ENCODE assay signal across 19 cellular contexts in genomic region chr3:58158427-58159153, GRCh38. TPM values are rescaled to one million over a fixed set of nuclear protein-coding genes. Genes with fewer than 3 reads are reported as not detected.
"Had no signal": no experiment of that assay in that cellular context is flagged by ENCODE, and none has a peak within 500 bp of the region (broad histone marks: within the 10 kb centered on the region; RNA-seq: fewer than 3 reads in every experiment).

No MANE protein-coding gene starts in this region.

- H3K27me3 Mint-ChIP-seq: activated CD4-positive, alpha-beta memory T cell treated with anti-CD3 and anti-CD28 coated beads, Interleukin-2, amount 10 ng/mL, durations not matched to agents 7 days and 5 days; activated CD4-positive, alpha-beta T cell treated with anti-CD3 and anti-CD28 coated beads, Interleukin-2, amount 10 ng/mL, durations not matched to agents 24 days and 14 days; activated naive CD4-positive, alpha-beta T cell treated with anti-CD3 and anti-CD28 coated beads, Interleukin-2, amount 10 ng/mL, durations not matched to agents 7 days and 5 days; brain; naive thymus-derived CD8-positive, alpha-beta T cell had no signal

- H3K4me3 Mint-ChIP-seq: activated CD4-positive, alpha-beta memory T cell treated with anti-CD3 and anti-CD28 coated beads, Interleukin-2, amount 10 ng/mL, durations not matched to agents 7 days and 5 days; activated CD4-positive, alpha-beta T cell treated with anti-CD3 and anti-CD28 coated beads, Interleukin-2, amount 10 ng/mL, durations not matched to agents 24 days and 14 days; activated naive CD4-positive, alpha-beta T cell treated with anti-CD3 and anti-CD28 coated beads, Interleukin-2, amount 10 ng/mL, durations not matched to agents 7 days and 5 days; naive thymus-derived CD8-positive, alpha-beta T cell had no signal

- H3K9me3 ChIP-seq: gastrocnemius medialis, lower lobe of right lung, tibial artery had no signal

- H3K4me1 Mint-ChIP-seq: activated CD4-positive, alpha-beta T cell treated with anti-CD3 and anti-CD28 coated beads, Interleukin-2, amount 10 ng/mL, durations not matched to agents 24 days and 14 days had no signal

- H3K27me3 ChIP-seq: gastrocnemius medialis, heart left ventricle, tibial artery had no signal

- H3K9me3 Mint-ChIP-seq: activated CD4-positive, alpha-beta memory T cell treated with anti-CD3 and anti-CD28 coated beads, Interleukin-2, amount 10 ng/mL, durations not matched to agents 7 days and 5 days; activated CD4-positive, alpha-beta T cell treated with anti-CD3 and anti-CD28 coated beads, Interleukin-2, amount 10 ng/mL, durations not matched to agents 24 days and 14 days; activated naive CD4-positive, alpha-beta T cell treated with anti-CD3 and anti-CD28 coated beads, Interleukin-2, amount 10 ng/mL, durations not matched to agents 7 days and 5 days; naive thymus-derived CD8-positive, alpha-beta T cell had no signal

- H3K4me1 ChIP-seq: gastrocnemius medialis had no signal

- DNase-seq: activated CD4-positive, alpha-beta memory T cell treated with anti-CD3 and anti-CD28 coated beads, Interleukin-2, amount 10 ng/mL, durations not matched to agents 7 days and 5 days; activated CD4-positive, alpha-beta T cell treated with anti-CD3 and anti-CD28 coated beads, Interleukin-2, amount 10 ng/mL, durations not matched to agents 24 days and 14 days; activated effector memory CD4-positive, alpha-beta T cell treated with anti-CD3 and anti-CD28 coated beads, Interleukin-2, amount 50 U/mL, for 16 hours; activated naive CD4-positive, alpha-beta T cell treated with anti-CD3 and anti-CD28 coated beads, Interleukin-2, amount 10 ng/mL, durations not matched to agents 7 days and 5 days; caudate nucleus; dermis blood vessel endothelial cell; effector memory CD4-positive, alpha-beta T cell; gastrocnemius medialis; heart left ventricle; left colon; lower lobe of right lung; mesendoderm; naive thymus-derived CD8-positive, alpha-beta T cell; stimulated activated CD4-positive, alpha-beta T cell treated with anti-CD3 and anti-CD28 coated beads, Interleukin-4, amount 100 ng/mL, for 24 hours; stimulated activated naive CD8-positive, alpha-beta T cell treated with anti-CD3 and anti-CD28 coated beads, Interleukin-15, Interleukin-2, amounts not matched to agents 100 U/mL and 50 U/mL, for 24 hours; tibial artery had no signal

- H3K4me3 ChIP-seq: gastrocnemius medialis, heart left ventricle, lower lobe of right lung, tibial artery had no signal

- H3K36me3 ChIP-seq: gastrocnemius medialis had no signal

- H3K27ac ChIP-seq: gastrocnemius medialis, lower lobe of right lung, tibial artery had no signal

- H3K27ac Mint-ChIP-seq: activated CD4-positive, alpha-beta memory T cell treated with anti-CD3 and anti-CD28 coated beads, Interleukin-2, amount 10 ng/mL, durations not matched to agents 7 days and 5 days; activated CD4-positive, alpha-beta T cell treated with anti-CD3 and anti-CD28 coated beads, Interleukin-2, amount 10 ng/mL, durations not matched to agents 24 days and 14 days; activated naive CD4-positive, alpha-beta T cell treated with anti-CD3 and anti-CD28 coated beads, Interleukin-2, amount 10 ng/mL, durations not matched to agents 7 days and 5 days had no signal

RNA-seq across cellular contexts. Expression of gene DNASE1L3, which starts 52.2 kb away (rescaled TPM):
- total RNA-seq: activated CD4-positive, alpha-beta memory T cell treated with anti-CD3 and anti-CD28 coated beads, Interleukin-2, amount 10 ng/mL, durations not matched to agents 7 days and 5 days; activated CD4-positive, alpha-beta T cell treated with anti-CD3 and anti-CD28 coated beads, Interleukin-2, amount 10 ng/mL, durations not matched to agents 24 days and 14 days; osteoblast; T-helper 2 cell treated with Interferon-gamma antibody and Interleukin-4, amounts not matched to agents 100 ng/mL and 5 ng/mL, for 36 hours had no signal
